33 cellular contexts compared by ENCODE assay signal in the genomic region with DNA sequence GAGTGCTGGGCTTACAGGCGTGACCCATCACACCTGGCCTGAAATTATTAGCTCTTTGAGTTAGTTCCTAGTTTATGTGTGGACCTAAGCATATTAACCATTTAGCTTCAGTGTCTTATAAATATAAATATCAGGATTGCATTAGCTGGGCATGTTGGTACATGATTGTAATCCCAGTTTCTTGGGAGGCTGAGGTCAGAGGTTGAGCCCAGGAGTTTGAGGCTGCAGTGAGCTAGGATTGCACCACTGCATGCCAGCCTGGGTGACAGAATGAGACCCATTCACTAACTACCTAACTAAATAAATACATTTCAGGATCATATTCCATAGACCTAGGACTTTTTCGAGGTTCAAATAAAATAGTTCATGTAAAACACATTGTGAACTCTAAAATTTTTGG.
"Had no signal": no experiment of that assay in that cellular context is flagged by ENCODE, and none has a peak within 500 bp of the region (broad histone marks: within the 10 kb centered on the region; RNA-seq: fewer than 3 reads in every experiment).

No MANE protein-coding gene starts in this region.

- ATAC-seq: activated CD4-positive, CD25-positive, alpha-beta regulatory T cell treated with anti-CD3 and anti-CD28 coated beads, Interleukin-2, amount 50 U/mL, for 24 hours; activated CD8-positive, alpha-beta T cell treated with anti-CD3 and anti-CD28 coated beads for 36 hours; activated naive CD8-positive, alpha-beta T cell treated with anti-CD3 and anti-CD28 coated beads, Interleukin-2, amount 50 U/mL, for 24 hours; body of pancreas; gastroesophageal sphincter; heart right ventricle; T-helper 17 cell had no signal

- H3K27me3 Mint-ChIP-seq: activated B cell treated with CpG ODN at 0.5 μM for 24 hours; activated CD8-positive, alpha-beta T cell treated with anti-CD3 and anti-CD28 coated beads for 36 hours; activated naive CD4-positive, alpha-beta T cell treated with anti-CD3 and anti-CD28 coated beads, Interleukin-2, amount 50 U/mL, for 24 hours; activated naive CD8-positive, alpha-beta T cell treated with anti-CD3 and anti-CD28 coated beads for 36 hours; activated naive CD8-positive, alpha-beta T cell treated with anti-CD3 and anti-CD28 coated beads, Interleukin-2, amount 50 U/mL, for 24 hours; central memory CD8-positive, alpha-beta T cell; dendritic cell treated with granulocyte-macrophage colony-stimulating factor and Interleukin-4, amounts not matched to agents 40 ng/mL and 50 ng/mL, for 4 days; T-helper 17 cell had no signal

- H3K4me1 ChIP-seq: adrenal gland, body of pancreas, gastroesophageal sphincter, heart right ventricle had no signal

- H3K27ac Mint-ChIP-seq: activated B cell treated with CpG ODN at 0.5 μM for 24 hours; activated CD8-positive, alpha-beta T cell treated with anti-CD3 and anti-CD28 coated beads for 36 hours; activated naive CD4-positive, alpha-beta T cell treated with anti-CD3 and anti-CD28 coated beads for 36 hours; activated naive CD4-positive, alpha-beta T cell treated with anti-CD3 and anti-CD28 coated beads, Interleukin-2, amount 50 U/mL, for 24 hours; activated naive CD8-positive, alpha-beta T cell treated with anti-CD3 and anti-CD28 coated beads for 36 hours; activated naive CD8-positive, alpha-beta T cell treated with anti-CD3 and anti-CD28 coated beads, Interleukin-2, amount 50 U/mL, for 24 hours; activated T-helper 1 cell treated with anti-CD3 and anti-CD28 coated beads, Interleukin-12 subunit alpha, Interleukin-12 subunit beta, Interleukin-2, Interleukin-4 antibody, amounts not matched to agents 30 ng/mL and 10 ng/mL and 1 ng/mL, durations not matched to agents 14 hours and 24 hours and 36 hours; activated T-helper 2 cell treated with anti-CD3 and anti-CD28 coated beads, Interferon-gamma antibody, Interleukin-2, Interleukin-4, amounts not matched to agents 10 μg/mL and 5 μg/mL and 100 μg/mL, durations not matched to agents 14 hours and 24 hours and 36 hours; dendritic cell treated with granulocyte-macrophage colony-stimulating factor and Interleukin-4, amounts not matched to agents 40 ng/mL and 50 ng/mL, for 4 days; T-helper 2 cell treated with Interferon-gamma antibody and Interleukin-4, amounts not matched to agents 5 μg/mL and 100 μg/mL, for 36 hours had no signal

- H3K27me3 ChIP-seq: adrenal gland, body of pancreas, dorsolateral prefrontal cortex, esophagus squamous epithelium, gastroesophageal sphincter, heart right ventricle had no signal

- H3K9me3 ChIP-seq: adrenal gland, body of pancreas, esophagus squamous epithelium, gastroesophageal sphincter, heart right ventricle had no signal

- H3K9me3 Mint-ChIP-seq: activated B cell treated with CpG ODN at 0.5 μM for 24 hours; activated CD8-positive, alpha-beta T cell treated with anti-CD3 and anti-CD28 coated beads for 36 hours; activated naive CD4-positive, alpha-beta T cell treated with anti-CD3 and anti-CD28 coated beads for 36 hours; activated naive CD4-positive, alpha-beta T cell treated with anti-CD3 and anti-CD28 coated beads, Interleukin-2, amount 50 U/mL, for 24 hours; activated naive CD8-positive, alpha-beta T cell treated with anti-CD3 and anti-CD28 coated beads, Interleukin-2, amount 50 U/mL, for 24 hours; activated T-helper 1 cell treated with anti-CD3 and anti-CD28 coated beads, Interleukin-12 subunit alpha, Interleukin-12 subunit beta, Interleukin-2, Interleukin-4 antibody, amounts not matched to agents 30 ng/mL and 10 ng/mL and 1 ng/mL, durations not matched to agents 14 hours and 24 hours and 36 hours; activated T-helper 2 cell treated with anti-CD3 and anti-CD28 coated beads, Interferon-gamma antibody, Interleukin-2, Interleukin-4, amounts not matched to agents 10 μg/mL and 5 μg/mL and 100 μg/mL, durations not matched to agents 14 hours and 24 hours and 36 hours; central memory CD8-positive, alpha-beta T cell; dendritic cell treated with granulocyte-macrophage colony-stimulating factor and Interleukin-4, amounts not matched to agents 40 ng/mL and 50 ng/mL, for 4 days; T-helper 2 cell treated with Interferon-gamma antibody and Interleukin-4, amounts not matched to agents 5 μg/mL and 100 μg/mL, for 36 hours had no signal

- H3K4me3 ChIP-seq: adrenal gland, body of pancreas, coronary artery, dorsolateral prefrontal cortex, esophagus squamous epithelium, gastroesophageal sphincter, heart right ventricle had no signal

- H3K36me3 ChIP-seq: adrenal gland, WERI-Rb-1 had no signal

- H3K4me1 Mint-ChIP-seq: activated B cell treated with CpG ODN at 0.5 μM for 24 hours; central memory CD8-positive, alpha-beta T cell had no signal

- H3K4me3 Mint-ChIP-seq: activated B cell treated with CpG ODN at 0.5 μM for 24 hours; activated CD8-positive, alpha-beta T cell treated with anti-CD3 and anti-CD28 coated beads for 36 hours; activated naive CD4-positive, alpha-beta T cell treated with anti-CD3 and anti-CD28 coated beads for 36 hours; activated naive CD4-positive, alpha-beta T cell treated with anti-CD3 and anti-CD28 coated beads, Interleukin-2, amount 50 U/mL, for 24 hours; activated naive CD8-positive, alpha-beta T cell treated with anti-CD3 and anti-CD28 coated beads for 36 hours; activated naive CD8-positive, alpha-beta T cell treated with anti-CD3 and anti-CD28 coated beads, Interleukin-2, amount 50 U/mL, for 24 hours; activated T-helper 1 cell treated with anti-CD3 and anti-CD28 coated beads, Interleukin-12 subunit alpha, Interleukin-12 subunit beta, Interleukin-2, Interleukin-4 antibody, amounts not matched to agents 30 ng/mL and 10 ng/mL and 1 ng/mL, durations not matched to agents 14 hours and 24 hours and 36 hours; central memory CD8-positive, alpha-beta T cell; dendritic cell treated with granulocyte-macrophage colony-stimulating factor and Interleukin-4, amounts not matched to agents 40 ng/mL and 50 ng/mL, for 4 days; T-helper 17 cell; T-helper 2 cell treated with Interferon-gamma antibody and Interleukin-4, amounts not matched to agents 5 μg/mL and 100 μg/mL, for 36 hours had no signal

- DNase-seq: activated B cell treated with CpG ODN at 0.5 μM for 24 hours; activated CD4-positive, alpha-beta T cell treated with anti-CD3 and anti-CD28 coated beads for 48 hours; activated CD4-positive, alpha-beta T cell treated with anti-CD3 and anti-CD28 coated beads, Interleukin-2, amount 50 U/mL, for 1 hour; activated CD4-positive, alpha-beta T cell treated with anti-CD3 and anti-CD28 coated beads, Interleukin-2, amount 50 U/mL, for 48 hours; activated CD8-positive, alpha-beta memory T cell treated with anti-CD3 and anti-CD28 coated beads for 24 hours; activated CD8-positive, alpha-beta T cell treated with anti-CD3 and anti-CD28 coated beads for 36 hours; activated effector memory CD4-positive, alpha-beta T cell treated with anti-CD3 and anti-CD28 coated beads, Interleukin-2, amount 50 U/mL, for 16 hours; activated naive CD4-positive, alpha-beta T cell treated with anti-CD3 and anti-CD28 coated beads for 36 hours; activated naive CD8-positive, alpha-beta T cell treated with anti-CD3 and anti-CD28 coated beads for 36 hours; activated naive CD8-positive, alpha-beta T cell treated with anti-CD3 and anti-CD28 coated beads, Interleukin-2, amount 50 U/mL, for 24 hours; activated T-cell treated with anti-CD3 and anti-CD28 coated beads, Interleukin-2, amount 50 U/mL, for 48 hours; adrenal gland; amygdala; aorta; body of pancreas; dorsolateral prefrontal cortex; effector memory CD4-positive, alpha-beta T cell; esophagus squamous epithelium; foreskin melanocyte; heart right ventricle; T-helper 1 cell; T-helper 17 cell; T1000; WERI-Rb-1 had no signal

- H3K27ac ChIP-seq: adrenal gland, body of pancreas, coronary artery, dorsolateral prefrontal cortex, esophagus squamous epithelium, gastroesophageal sphincter, heart right ventricle, WERI-Rb-1 had no signal
